24 cellular contexts compared by ENCODE assay signal in the genomic region with DNA sequence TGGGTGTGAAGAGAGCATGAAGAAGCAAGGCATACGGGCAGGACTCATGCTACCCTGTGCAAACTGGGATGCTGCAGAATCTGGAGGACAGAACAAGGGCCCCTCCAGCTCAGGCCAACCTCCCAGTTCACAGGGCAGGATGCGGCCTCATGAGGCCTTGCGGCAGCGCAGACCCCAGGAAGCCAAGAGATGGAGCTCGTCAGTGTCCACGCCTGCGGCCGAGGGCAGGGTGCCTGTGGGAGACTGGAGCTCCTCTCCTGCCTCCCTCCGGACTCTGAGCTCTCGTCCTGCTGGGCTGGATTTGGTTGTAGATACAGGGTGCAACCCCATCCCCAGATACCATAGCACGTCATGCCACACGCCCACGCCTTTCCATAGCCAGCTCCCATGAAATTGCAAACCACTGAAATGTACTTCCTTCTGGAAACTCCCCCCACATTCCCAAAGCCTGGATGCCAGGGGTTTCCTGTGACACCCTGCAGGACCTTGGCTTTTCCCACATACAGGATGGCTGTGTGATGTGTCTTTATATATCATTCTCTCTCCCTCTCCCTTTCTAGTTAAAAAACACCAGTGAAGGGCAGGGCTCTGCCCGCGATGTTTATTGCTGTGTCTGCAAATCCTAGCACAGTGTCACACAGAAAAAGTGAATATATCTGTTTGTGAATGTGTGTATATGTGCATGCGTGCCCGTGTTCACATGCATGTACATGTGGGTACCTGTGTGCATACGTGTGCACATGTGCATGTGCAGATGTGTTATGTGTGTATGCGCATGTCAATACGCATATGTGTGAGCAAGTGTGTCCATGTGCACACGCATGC. TPM values are rescaled to one million over a fixed set of nuclear protein-coding genes. Genes with fewer than 3 reads are reported as not detected.
DNase-seq lines count a peak whose midpoint lies in the region; ATAC-seq and TF ChIP-seq lines count a peak whose summit lies in the region.
"Had no signal": no experiment of that assay in that cellular context is flagged by ENCODE, and none has a peak within 500 bp of the region (broad histone marks: within the 10 kb centered on the region; RNA-seq: fewer than 3 reads in every experiment).

No MANE protein-coding gene starts in this region.

- H3K9me3 Mint-ChIP-seq in HFFc6: peaks cover 21% of the 10 kb centered on the region; the same call in 1 of the 2 replicates
- H3K9me3 Mint-ChIP-seq: activated CD4-positive, alpha-beta memory T cell treated with anti-CD3 and anti-CD28 coated beads, Interleukin-2, amount 10 ng/mL, durations not matched to agents 7 days and 5 days; activated T-helper 17 cell treated with anti-CD3 and anti-CD28 coated beads, Interleukin-2, amount 50 U/mL, for 72 hours had no signal

- peaks cover 4% of the 10 kb centered on the region; the same call in 1 of the 2 replicates for H3K4me1 Mint-ChIP-seq in HFFc6 (ENCODE audit: low read depth)
- H3K4me1 Mint-ChIP-seq: activated CD4-positive, alpha-beta memory T cell treated with anti-CD3 and anti-CD28 coated beads, Interleukin-2, amount 10 ng/mL, durations not matched to agents 7 days and 5 days; activated T-helper 17 cell treated with anti-CD3 and anti-CD28 coated beads, Interleukin-2, amount 50 U/mL, for 72 hours; CD4-positive, CD25-positive, alpha-beta regulatory T cell; naive thymus-derived CD4-positive, alpha-beta T cell; T-helper 17 cell had no signal

- no peak for TF ChIP-seq CTCF in HFFc6 (IDR thresholded peaks at IDR 0.05)
- TF ChIP-seq CTCF in fibroblast of the aortic adventitia (IDR thresholded peaks at IDR 0.05; ENCODE audit: insufficient read depth, low read length): no peak

- H3K27ac Mint-ChIP-seq in HFFc6: peak overlapping the region; percentile 19; the same call in 1 of the 2 replicates
- H3K27ac Mint-ChIP-seq: activated CD4-positive, alpha-beta memory T cell treated with anti-CD3 and anti-CD28 coated beads, Interleukin-2, amount 10 ng/mL, durations not matched to agents 7 days and 5 days; activated T-helper 17 cell treated with anti-CD3 and anti-CD28 coated beads, Interleukin-2, amount 50 U/mL, for 72 hours; CD4-positive, CD25-positive, alpha-beta regulatory T cell; naive thymus-derived CD4-positive, alpha-beta T cell; T-helper 17 cell had no signal

- ATAC-seq in HG02973 (IDR thresholded peaks at IDR 0.05; ENCODE audit: unreplicated experiment) (no peak), HG03460 (IDR thresholded peaks at IDR 0.05; ENCODE audit: unreplicated experiment) (no peak)
- ATAC-seq: activated T-helper 17 cell treated with anti-CD3 and anti-CD28 coated beads, Interleukin-2, amount 50 U/mL, for 72 hours; naive thymus-derived CD4-positive, alpha-beta T cell; T-helper 17 cell had no signal

- DNase-seq in HFFc6 (no peak), brain pericyte (ENCODE audit: low read depth, low spot score) (peak; percentile 48), fibroblast of the aortic adventitia (ENCODE audit: low read depth) (peak; percentile 1), stromal cell of bone marrow (ENCODE audit: low read depth) (peak; percentile 45), DMS53 treated with DMSO at 0.1 percent for 48 hours (lab: John Stamatoyannopoulos, UW; ENCODE audit: unreplicated experiment) (no peak)
- DNase-seq: activated CD4-positive, alpha-beta memory T cell treated with anti-CD3 and anti-CD28 coated beads, Interleukin-2, amount 10 ng/mL, durations not matched to agents 7 days and 5 days; activated CD4-positive, CD25-positive, alpha-beta regulatory T cell treated with anti-CD3 and anti-CD28 coated beads, Interleukin-2, amount 50 U/mL, for 72 hours; activated naive CD4-positive, alpha-beta T cell treated with anti-CD3 and anti-CD28 coated beads, Interleukin-2, amount 50 U/mL, for 16 hours; amniotic stem cell; CD4-positive, CD25-positive, alpha-beta regulatory T cell; colonic mucosa; effector CD8-positive, alpha-beta T cell; midbrain; naive thymus-derived CD4-positive, alpha-beta T cell; NCI-H1417 treated with DMSO at 0.1 percent for 48 hours; NCI-H345; small intestine; stimulated activated CD4-positive, alpha-beta T cell treated with anti-CD3 and anti-CD28 coated beads, Interleukin-2, amount 100 ng/mL, for 24 hours; T-helper 17 cell had no signal

- no peaks in the 10 kb centered on the region for H3K36me3 Mint-ChIP-seq in HFFc6 (ENCODE audit: low read depth)
- H3K36me3 Mint-ChIP-seq: CD4-positive, CD25-positive, alpha-beta regulatory T cell; naive thymus-derived CD4-positive, alpha-beta T cell had no signal

- no peak overlapping the region for H3K4me3 ChIP-seq in fibroblast of the aortic adventitia (ENCODE audit: low read depth, low read length)
- H3K4me3 ChIP-seq: colonic mucosa, esophagus muscularis mucosa, HAP-1 had no signal

- H3K27me3 Mint-ChIP-seq in HFFc6 (ENCODE audit: insufficient read depth): no peaks in the 10 kb centered on the region
- H3K27me3 Mint-ChIP-seq: activated CD4-positive, alpha-beta memory T cell treated with anti-CD3 and anti-CD28 coated beads, Interleukin-2, amount 10 ng/mL, durations not matched to agents 7 days and 5 days; activated T-helper 17 cell treated with anti-CD3 and anti-CD28 coated beads, Interleukin-2, amount 50 U/mL, for 72 hours; CD4-positive, CD25-positive, alpha-beta regulatory T cell had no signal

- H3K4me3 Mint-ChIP-seq in HFFc6: no peak overlapping the region
- H3K4me3 Mint-ChIP-seq: activated CD4-positive, alpha-beta memory T cell treated with anti-CD3 and anti-CD28 coated beads, Interleukin-2, amount 10 ng/mL, durations not matched to agents 7 days and 5 days; activated T-helper 17 cell treated with anti-CD3 and anti-CD28 coated beads, Interleukin-2, amount 50 U/mL, for 72 hours; CD4-positive, CD25-positive, alpha-beta regulatory T cell; naive thymus-derived CD4-positive, alpha-beta T cell had no signal

RNA-seq across cellular contexts. Expression of gene SNTG2, which starts 12.3 kb away (rescaled TPM):
- not detected for total RNA-seq in HFFc6 (2021; fragmentation: NEBNext Ultra II Directional; extraction: Animal tissue kit (Norgen Biotek cat#: 25700))
- total RNA-seq in fibroblast of the aortic adventitia (ENCODE audit: low replicate concordance): 0.09 TPM in 1 of 2 replicates, not detected in the other

Comparison
In these comparisons a context has a peak if more than half of its experiments do, and no peak if none do; other contexts are left out.
1. DNase-seq: peak in brain pericyte (single experiment), fibroblast of the aortic adventitia (single experiment) and stromal cell of bone marrow (single experiment); none in HFFc6 (single experiment) and DMS53 treated with DMSO at 0.1 percent for 48 hours (single experiment).